ENCODE assay signal across 8 cellular contexts in genomic region chr6:158086054-158086705, GRCh38.
DNase-seq lines count a peak whose midpoint lies in the region; ATAC-seq and TF ChIP-seq lines count a peak whose summit lies in the region.

No MANE protein-coding gene starts in this region.

- ATAC-seq in GM18907 (IDR thresholded peaks at IDR 0.05; ENCODE audit: unreplicated experiment) (peak; percentile 84), HG03342 (IDR thresholded peaks at IDR 0.05; ENCODE audit: unreplicated experiment) (peak; percentile 49), sciatic nerve (peak; percentile 15), GM18505 (IDR thresholded peaks at IDR 0.05; ENCODE audit: unreplicated experiment) (no peak)
- ATAC-seq in activated naive CD8-positive, alpha-beta T cell treated with anti-CD3 and anti-CD28 coated beads, Interleukin-2, amount 50 U/mL, for 24 hours, result peak; percentile 40

- H3K27me3 Mint-ChIP-seq in activated naive CD8-positive, alpha-beta T cell treated with anti-CD3 and anti-CD28 coated beads, Interleukin-2, amount 50 U/mL, for 24 hours, result no peaks in the 10 kb centered on the region

- intact Hi-C loops in sciatic nerve (cut with DNase I), result no loop called here

- no peak overlapping the region for H3K4me3 Mint-ChIP-seq in activated naive CD8-positive, alpha-beta T cell treated with anti-CD3 and anti-CD28 coated beads, Interleukin-2, amount 50 U/mL, for 24 hours

- TF ChIP-seq POLR2A in GM18505 (IDR thresholded peaks at IDR 0.05; ENCODE audit: borderline replicate concordance, extremely low read depth, insufficient read depth, insufficient read length), result no peak

- peaks cover 43% of the 10 kb centered on the region for H3K36me3 Mint-ChIP-seq in activated naive CD8-positive, alpha-beta T cell treated with anti-CD3 and anti-CD28 coated beads, Interleukin-2, amount 50 U/mL, for 24 hours (ENCODE audit: low read depth)

- no peaks in the 10 kb centered on the region for H3K4me1 Mint-ChIP-seq in activated naive CD8-positive, alpha-beta T cell treated with anti-CD3 and anti-CD28 coated beads, Interleukin-2, amount 50 U/mL, for 24 hours

- DNase-seq in activated naive CD8-positive, alpha-beta T cell treated with anti-CD3 and anti-CD28 coated beads, Interleukin-2, amount 50 U/mL, for 24 hours, result no peak
- DNase-seq in sciatic nerve (ENCODE audit: low spot score) (no peak), HUDEP-2 (lab: John Stamatoyannopoulos, UW; ENCODE audit: unreplicated experiment in 76 of 76) (no peak), NCI-H2227 (lab: John Stamatoyannopoulos, UW; ENCODE audit: unreplicated experiment) (no peak), NCI-H2029 (lab: John Stamatoyannopoulos, UW) (no peak)

- H3K9me3 Mint-ChIP-seq in activated naive CD8-positive, alpha-beta T cell treated with anti-CD3 and anti-CD28 coated beads, Interleukin-2, amount 50 U/mL, for 24 hours, result no peaks in the 10 kb centered on the region

- H3K27ac Mint-ChIP-seq in activated naive CD8-positive, alpha-beta T cell treated with anti-CD3 and anti-CD28 coated beads, Interleukin-2, amount 50 U/mL, for 24 hours, result no peak overlapping the region
